22 cellular contexts compared by ENCODE assay signal in the genomic region with DNA sequence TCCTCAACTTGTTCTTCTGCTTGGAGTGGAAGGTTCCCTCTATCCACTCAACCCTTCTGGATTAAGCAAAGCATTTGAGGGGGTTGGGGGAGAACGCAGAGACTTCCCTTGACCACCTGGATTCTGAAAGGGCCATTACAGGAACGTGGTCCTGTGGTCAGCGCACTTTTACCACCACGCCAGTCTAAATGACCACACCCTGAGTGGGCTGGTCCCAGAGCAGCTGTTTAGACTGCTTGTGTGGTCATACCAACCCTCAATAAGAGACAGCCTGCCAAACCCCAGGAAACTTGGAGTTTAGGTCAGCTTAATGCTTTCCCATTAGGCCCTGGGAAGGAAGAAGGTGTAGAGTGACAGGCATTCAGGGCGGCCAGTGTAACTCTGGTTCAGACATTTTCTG.
DNase-seq lines count a peak whose midpoint lies in the region; ATAC-seq and TF ChIP-seq lines count a peak whose summit lies in the region.
"Had no signal": no experiment of that assay in that cellular context is flagged by ENCODE, and none has a peak within 500 bp of the region (broad histone marks: within the 10 kb centered on the region; RNA-seq: fewer than 3 reads in every experiment).

No MANE protein-coding gene starts in this region.

- intact Hi-C loops in mammary epithelial cell (cut with micrococcal nuclease) (no loop called here), breast epithelium (cut with DNase I; ENCODE audit: low total_unique reads) (no loop called here), upper lobe of right lung (cut with DNase I) (no loop called here)

- H3K4me2 ChIP-seq in mammary epithelial cell (ENCODE audit: insufficient read depth, low read depth, low read length): no peak overlapping the region
- no peak overlapping the region for H3K4me2 ChIP-seq in mesenchymal stem cell (ENCODE audit: low read length, poor library complexity, severe bottlenecking)
- no peak overlapping the region for H3K4me2 ChIP-seq in GM23338
- H3K4me2 ChIP-seq: hepatocyte had no signal

- H3K27me3 ChIP-seq in mammary epithelial cell (ENCODE audit: insufficient read depth, low read length) (no peaks in the 10 kb centered on the region), breast epithelium (no peaks in the 10 kb centered on the region), mesenchymal stem cell (ENCODE audit: control insufficient read depth in 1 of 2, insufficient read depth in 1 of 2, low read length in 2 of 2) (no peaks in the 10 kb centered on the region), upper lobe of right lung (no peaks in the 10 kb centered on the region), GM23338 (ENCODE audit: insufficient read depth) (no peaks in the 10 kb centered on the region)
- H3K27me3 ChIP-seq: body of pancreas, dorsolateral prefrontal cortex, hepatocyte, transverse colon had no signal

- CTCF ChIA-PET in mammary epithelial cell (lab: Charles Lee; ENCODE audit: low non-redundant PET): no interaction called here
- CTCF ChIA-PET in HEK293T (lab: Yijun Ruan, JAX): no interaction called here

- H3K4me3 Mint-ChIP-seq in GM23338: no peak overlapping the region
- H3K4me3 Mint-ChIP-seq: CD14-positive monocyte had no signal

- peaks cover 4% of the 10 kb centered on the region; the same call in 1 of the 3 replicates for H3K9me3 Mint-ChIP-seq in GM23338

- in situ Hi-C loops in mammary epithelial cell (cut with MboI; ENCODE audit: low sequenced_read_pairs in 2 of 2) (no loop called here), astrocyte of the spinal cord (cut with HindIII; ENCODE audit: low sequenced_read_pairs) (no loop called here)

- H3K4me1 Mint-ChIP-seq in GM23338: no peaks in the 10 kb centered on the region

- H4K8ac ChIP-seq in mesenchymal stem cell (ENCODE audit: low read length): peak overlapping the region; percentile 45

- no peaks in the 10 kb centered on the region for H3K27me3 Mint-ChIP-seq in GM23338 (ENCODE audit: insufficient read depth, low read depth, poor library complexity)

- DNase-seq in mammary epithelial cell: no peak
- no peak for DNase-seq in breast epithelium (ENCODE audit: low spot score in 2 of 2)
- DNase-seq in astrocyte of the spinal cord (ENCODE audit: low read depth, low spot score): peak; percentile 42
- peak; percentile 28 for DNase-seq in mesenchymal stem cell
- DNase-seq in upper lobe of right lung: no peak
- DNase-seq in HEK293T (ENCODE audit: extremely low spot score): no peak
- no peak for DNase-seq in NCI-H2171 (lab: John Stamatoyannopoulos, UW)
- no peak for DNase-seq in GM23338 (ENCODE audit: low spot score)
- DNase-seq: activated CD4-positive, alpha-beta T cell treated with anti-CD3 and anti-CD28 coated beads for 4 hours; activated naive CD4-positive, alpha-beta T cell treated with Interleukin-2 at 50 U/mL for 16 hours; body of pancreas; DMS79; dorsolateral prefrontal cortex; Kasumi-1; midbrain; NCI-H146; NCI-H2227 treated with DMSO at 0.1 percent for 48 hours; occipital lobe; transverse colon had no signal

- H2BK12ac ChIP-seq in mesenchymal stem cell (ENCODE audit: low read length in 2 of 2): peak overlapping the region; percentile 87 to 94

- 0 out of 3 replicates have a peak, but pooled peaks cover 3% of the 10 kb centered on the region for H3K36me3 Mint-ChIP-seq in GM23338 (ENCODE audit: low read depth)

- H3K27ac Mint-ChIP-seq in GM23338: no peak overlapping the region

- no peaks in the 10 kb centered on the region for H3K79me1 ChIP-seq in mesenchymal stem cell (replicated peaks; ENCODE audit: low read length, poor library complexity, severe bottlenecking)

- no peak overlapping the region for H2BK5ac ChIP-seq in mesenchymal stem cell (ENCODE audit: low read depth, low read length, poor library complexity, severe bottlenecking)

- TF ChIP-seq CTCF in mammary epithelial cell (conservative IDR thresholded peaks at IDR 0.05 in 1 of 2, IDR thresholded peaks at IDR 0.05 in 1 of 2; ENCODE audit: extremely low read depth in 1 of 2, insufficient read depth in 1 of 2, low read depth in 1 of 2, low read length in 2 of 2) (no peak), breast epithelium (IDR thresholded peaks at IDR 0.05) (no peak), astrocyte of the spinal cord (IDR thresholded peaks at IDR 0.05; ENCODE audit: low read depth, low read length) (no peak), upper lobe of right lung (IDR thresholded peaks at IDR 0.05) (no peak), GM23338 (conservative IDR thresholded peaks at IDR 0.05; ENCODE audit: low read depth in 2 of 2) (no peak)

- no TSS peak for BruUV-seq in mammary epithelial cell (replicated peaks; lab: Mats Ljungman, UMichigan)

- H3K18ac ChIP-seq in mesenchymal stem cell (ENCODE audit: low read depth in 1 of 2, low read length in 2 of 2): peak overlapping the region; percentile 65 to 96

- H2AFZ ChIP-seq in mammary epithelial cell (ENCODE audit: low read depth, low read length): peak overlapping the region; percentile 37
- H2AFZ ChIP-seq in mesenchymal stem cell (ENCODE audit: low read depth, low read length): no peak overlapping the region
- no peak overlapping the region for H2AFZ ChIP-seq in GM23338
- H2AFZ ChIP-seq: hepatocyte had no signal

- no peaks in the 10 kb centered on the region for H4K20me1 ChIP-seq in mammary epithelial cell (ENCODE audit: insufficient read depth, low read length)
- H4K20me1 ChIP-seq in GM23338 (replicated peaks; ENCODE audit: insufficient read depth): no peaks in the 10 kb centered on the region

- peak; percentile 35 for ATAC-seq in upper lobe of right lung
- no peak for ATAC-seq in GM23338
- ATAC-seq: body of pancreas had no signal

- WGBS in mammary epithelial cell (ENCODE audit: low coverage, missing lambda C conversion rate): 81% methylated on average over 5 of the region's 5 CpGs
- WGBS in mesenchymal stem cell: 89% methylated on average over 4 of the region's 5 CpGs

- H3K23ac ChIP-seq in mesenchymal stem cell (ENCODE audit: low read length in 2 of 2): no peak overlapping the region

- H4K91ac ChIP-seq in mesenchymal stem cell (ENCODE audit: low read length): peak overlapping the region; percentile 14

- dilution Hi-C loops in mammary epithelial cell (cut with HindIII; ENCODE audit: low sequenced_read_pairs): no loop called here

- peak overlapping the region; percentile 39 for H2BK15ac ChIP-seq in mesenchymal stem cell (ENCODE audit: low read depth, poor library complexity, severe bottlenecking)

- H3K4me3 ChIP-seq in mammary epithelial cell (replicated peaks in 1 of 3; ENCODE audit: insufficient read depth in 1 of 3, low read depth in 2 of 3, low read length in 3 of 3): no peak overlapping the region
- H3K4me3 ChIP-seq in breast epithelium: no peak overlapping the region
- no peak overlapping the region for H3K4me3 ChIP-seq in astrocyte of the spinal cord (ENCODE audit: low read depth, low read length)
- H3K4me3 ChIP-seq in mesenchymal stem cell (ENCODE audit: insufficient read depth in 1 of 2, low read depth in 1 of 2, low read length in 2 of 2): no peak overlapping the region
- no peak overlapping the region for H3K4me3 ChIP-seq in upper lobe of right lung
- H3K4me3 ChIP-seq in GM23338: no peak overlapping the region
- H3K4me3 ChIP-seq: body of pancreas, dorsolateral prefrontal cortex, hepatocyte, skin epidermis, transverse colon had no signal

- peak overlapping the region; percentile 2 for H2BK120ac ChIP-seq in mesenchymal stem cell (ENCODE audit: low read depth, low read length)

- H3K36me3 ChIP-seq in mammary epithelial cell (ENCODE audit: insufficient read depth, low read length) (no peaks in the 10 kb centered on the region), breast epithelium (no peaks in the 10 kb centered on the region), mesenchymal stem cell (ENCODE audit: control insufficient read depth in 1 of 2, insufficient read depth in 2 of 2, low read depth in 1 of 2, low read length in 2 of 2) (no peaks in the 10 kb centered on the region), upper lobe of right lung (no peaks in the 10 kb centered on the region), GM23338 (ENCODE audit: insufficient read depth) (no peaks in the 10 kb centered on the region)
- H3K36me3 ChIP-seq: transverse colon had no signal

- H3K4ac ChIP-seq in mesenchymal stem cell (ENCODE audit: low read depth in 1 of 2, low read length in 2 of 2): peak overlapping the region in 1 of 2 experiments; percentile 84

- H3K27ac ChIP-seq in mammary epithelial cell (ENCODE audit: insufficient read depth, low read depth, low read length) (no peak overlapping the region), breast epithelium (no peak overlapping the region), mesenchymal stem cell (ENCODE audit: low read length, poor library complexity, severe bottlenecking) (no peak overlapping the region), upper lobe of right lung (no peak overlapping the region), GM23338 (ENCODE audit: low read depth) (no peak overlapping the region)
- H3K27ac ChIP-seq: body of pancreas, hepatocyte, skin epidermis, transverse colon had no signal

- peaks cover 3% of the 10 kb centered on the region for H3K9me2 ChIP-seq in GM23338 (ENCODE audit: insufficient read depth)

- H3K4me1 ChIP-seq in mammary epithelial cell (ENCODE audit: insufficient read depth, low read length) (no peaks in the 10 kb centered on the region), breast epithelium (no peaks in the 10 kb centered on the region), mesenchymal stem cell (ENCODE audit: control insufficient read depth, insufficient read depth, low read depth, low read length) (no peaks in the 10 kb centered on the region), upper lobe of right lung (no peaks in the 10 kb centered on the region), GM23338 (ENCODE audit: insufficient read depth) (peaks cover 4% of the 10 kb centered on the region; the same call in 1 of the 2 replicates)
- H3K4me1 ChIP-seq: body of pancreas had no signal

- TF ChIP-seq POLR2A in breast epithelium (IDR thresholded peaks at IDR 0.05): no peak

- POLR2A ChIA-PET in HEK293T (lab: Yijun Ruan, JAX): no interaction called here

- no peak overlapping the region for H3K14ac ChIP-seq in mesenchymal stem cell (ENCODE audit: low read length in 2 of 2)

- H3K9ac ChIP-seq in mammary epithelial cell (ENCODE audit: insufficient read depth, low read length): no peak overlapping the region
- H3K9ac ChIP-seq in mesenchymal stem cell (ENCODE audit: low read length): no peak overlapping the region

- no peaks in the 10 kb centered on the region for H3K9me3 ChIP-seq in mammary epithelial cell (replicated peaks; ENCODE audit: insufficient read depth, low read length)
- H3K9me3 ChIP-seq in breast epithelium: no peaks in the 10 kb centered on the region
- H3K9me3 ChIP-seq in mesenchymal stem cell (ENCODE audit: control insufficient read depth, low read length): peaks cover 29% of the 10 kb centered on the region
- H3K9me3 ChIP-seq in upper lobe of right lung: peaks cover 5% of the 10 kb centered on the region
- H3K9me3 ChIP-seq: body of pancreas had no signal

- no peak overlapping the region for H2AK5ac ChIP-seq in mesenchymal stem cell (ENCODE audit: low read length, severe bottlenecking)

- H3K79me2 ChIP-seq in mammary epithelial cell (ENCODE audit: insufficient read depth, low read length) (no peaks in the 10 kb centered on the region), GM23338 (replicated peaks; ENCODE audit: insufficient read depth) (no peaks in the 10 kb centered on the region)
- H3K79me2 ChIP-seq: hepatocyte had no signal

- no peaks in the 10 kb centered on the region for H3F3A ChIP-seq in GM23338 (replicated peaks; ENCODE audit: low read depth)

Comparison
In these comparisons a context has a peak if more than half of its experiments do, and no peak if none do; other contexts are left out.
1. DNase-seq: peak in astrocyte of the spinal cord (single experiment) and mesenchymal stem cell (single experiment); none in mammary epithelial cell (single experiment), breast epithelium (0 of 2), upper lobe of right lung (single experiment), HEK293T (single experiment), NCI-H2171 (single experiment) and GM23338 (single experiment).